Comparison of ENCODE assay signal across 7 cellular contexts in genomic region chr5:149943177-149943949, GRCh38. TPM values are rescaled to one million over a fixed set of nuclear protein-coding genes. Genes with fewer than 3 reads are reported as not detected.
"Had no signal": no experiment of that assay in that cellular context is flagged by ENCODE, and none has a peak within 500 bp of the region (broad histone marks: within the 10 kb centered on the region; RNA-seq: fewer than 3 reads in every experiment).

No MANE protein-coding gene starts in this region.

RNA-seq across cellular contexts. Expression of gene PDE6A, which starts 1.2 kb away (rescaled TPM):
- total RNA-seq: aorta; mucosa of gallbladder; naive thymus-derived CD8-positive, alpha-beta T cell; sigmoid colon; spleen; T-helper 17 cell had no signal
- polyA plus RNA-seq: immature natural killer cell; naive thymus-derived CD8-positive, alpha-beta T cell; spleen had no signal
